Comparison of ENCODE assay signal across 8 cellular contexts in genomic region chr10:38093816-38094157, GRCh38. TPM values are rescaled to one million over a fixed set of nuclear protein-coding genes. Genes with fewer than 3 reads are reported as not detected.
DNase-seq lines count a peak whose midpoint lies in the region; ATAC-seq and TF ChIP-seq lines count a peak whose summit lies in the region.

No MANE protein-coding gene starts in this region.

- H3K36me3 ChIP-seq in Caco-2 (ENCODE audit: control insufficient read depth, insufficient read depth, low read length): no peaks in the 10 kb centered on the region

- H3K4me1 ChIP-seq in Caco-2: peaks cover 9% of the 10 kb centered on the region; the same call in 1 of the 2 replicates

- no peaks in the 10 kb centered on the region for H3K27me3 ChIP-seq in Caco-2 (replicated peaks; ENCODE audit: control insufficient read depth, insufficient read depth, low read length)

- BruUV-seq in Caco-2 (replicated peaks; lab: Mats Ljungman, UMichigan): TSS peak; percentile 94

- DNase-seq in Caco-2 (peak in 1 of 2 experiments; percentile 46), natural killer cell (no peak), COLO668 (lab: John Stamatoyannopoulos, UW; ENCODE audit: unreplicated experiment) (no peak), HuH-7 (ENCODE audit: low spot score) (no peak), NCI-H510A treated with DMSO at 0.1 percent for 48 hours (lab: John Stamatoyannopoulos, UW) (no peak)

- H3K9me3 Mint-ChIP-seq in Caco-2 (ENCODE audit: unreplicated experiment) (no peaks in the 10 kb centered on the region), IgD-negative memory B cell (peaks cover 0 to 9% (median 0%) of the 10 kb centered on the region in 3 donors), natural killer cell (no peaks in the 10 kb centered on the region)
- H3K9me3 Mint-ChIP-seq in dendritic cell treated with granulocyte-macrophage colony-stimulating factor and Interleukin-4, amounts not matched to agents 40 ng/mL and 50 ng/mL, for 4 days: peaks cover under 1% of the 10 kb centered on the region

- H3K36me3 Mint-ChIP-seq in Caco-2 (ENCODE audit: insufficient read depth, unreplicated experiment) (peaks cover 30% of the 10 kb centered on the region), IgD-negative memory B cell (peaks cover 15% of the 10 kb centered on the region), natural killer cell (peaks cover 11% of the 10 kb centered on the region)
- H3K36me3 Mint-ChIP-seq in dendritic cell treated with granulocyte-macrophage colony-stimulating factor and Interleukin-4, amounts not matched to agents 40 ng/mL and 50 ng/mL, for 4 days (ENCODE audit: low read depth): peaks cover 53% of the 10 kb centered on the region

- intact Hi-C loops in Caco-2 (cut with micrococcal nuclease; ENCODE audit: unreplicated experiment) (loop anchor here (1.0 to 10.0 kb wide), 4 partner anchors 83 to 261 kb away; partner anchors contain the start of genes ZNF248, ZNF25 and ZNF33A), natural killer cell (cut with micrococcal nuclease) (loop anchor here (1.0 kb wide), 2 partner anchors 83 to 117 kb away; partner anchors contain the start of genes ZNF25 and ZNF33A)
- intact Hi-C loops in dendritic cell treated with granulocyte-macrophage colony-stimulating factor and Interleukin-4, amounts not matched to agents 40 ng/mL and 50 ng/mL, for 4 days (cut with micrococcal nuclease): loop anchor here (1.0 to 2.0 kb wide), 4 partner anchors 55 to 236 kb away; partner anchors contain the start of genes ZNF248, ZNF25 and ZNF33A

- CTCF ChIA-PET in Caco-2 (lab: Charles Lee): no interaction called here

- H3K4me3 ChIP-seq in Caco-2 (ENCODE audit: low read depth, low read length): peak overlapping the region; percentile 99

- H3K4me1 Mint-ChIP-seq in Caco-2 (ENCODE audit: low read depth, unreplicated experiment) (peaks cover 7% of the 10 kb centered on the region), IgD-negative memory B cell (peaks cover 16 to 18% (median 18%) of the 10 kb centered on the region in 3 donors), natural killer cell (peaks cover 31 to 32% of the 10 kb centered on the region in 2 donors)
- H3K4me1 Mint-ChIP-seq in dendritic cell treated with granulocyte-macrophage colony-stimulating factor and Interleukin-4, amounts not matched to agents 40 ng/mL and 50 ng/mL, for 4 days (ENCODE audit: low read depth): peaks cover 25% of the 10 kb centered on the region

- peak overlapping the region; percentile 88 for H3K27ac Mint-ChIP-seq in Caco-2 (ENCODE audit: unreplicated experiment)
- peak overlapping the region; percentile 36 to 96 (median 94) for H3K27ac Mint-ChIP-seq in IgD-negative memory B cell
- peak overlapping the region; percentile 93 for H3K27ac Mint-ChIP-seq in dendritic cell treated with granulocyte-macrophage colony-stimulating factor and Interleukin-4, amounts not matched to agents 40 ng/mL and 50 ng/mL, for 4 days
- H3K27ac Mint-ChIP-seq in natural killer cell: peak overlapping the region; percentile 90 to 93

- peak; percentile 14 for ATAC-seq in GM21529 (IDR thresholded peaks at IDR 0.05; ENCODE audit: unreplicated experiment)
- ATAC-seq in natural killer cell: peak; percentile 0 to 2 (median 0)

- H3K27me3 Mint-ChIP-seq in Caco-2 (ENCODE audit: insufficient read depth, unreplicated experiment) (no peaks in the 10 kb centered on the region), IgD-negative memory B cell (no peaks in the 10 kb centered on the region), natural killer cell (ENCODE audit: low read depth in 2 of 2) (no peaks in the 10 kb centered on the region)
- H3K27me3 Mint-ChIP-seq in dendritic cell treated with granulocyte-macrophage colony-stimulating factor and Interleukin-4, amounts not matched to agents 40 ng/mL and 50 ng/mL, for 4 days: no peaks in the 10 kb centered on the region

- POLR2A ChIA-PET in Caco-2 (lab: Charles Lee): interaction anchor here (0.7 kb wide), 1 partner anchor 84 kb away, joined by 3 read pairs; no protein-coding TSS in a partner anchor

- TF ChIP-seq CTCF in Caco-2 (IDR thresholded peaks at IDR 0.05; ENCODE audit: insufficient read depth in 1 of 2, low read depth in 1 of 2, low read length in 1 of 2, severe bottlenecking in 1 of 2, unreplicated experiment in 1 of 2) (no peak), natural killer cell (IDR thresholded peaks at IDR 0.05) (no peak)

- H3K9me3 ChIP-seq in Caco-2: no peaks in the 10 kb centered on the region

- H3K4me3 Mint-ChIP-seq in Caco-2 (ENCODE audit: unreplicated experiment): peak overlapping the region; percentile 86
- H3K4me3 Mint-ChIP-seq in IgD-negative memory B cell: peak overlapping the region; percentile 92 to 95 (median 93)
- H3K4me3 Mint-ChIP-seq in dendritic cell treated with granulocyte-macrophage colony-stimulating factor and Interleukin-4, amounts not matched to agents 40 ng/mL and 50 ng/mL, for 4 days: peak overlapping the region; percentile 90
- peak overlapping the region; percentile 95 for H3K4me3 Mint-ChIP-seq in natural killer cell

RNA-seq across cellular contexts. Expression of gene ZNF37A, which starts 0.3 kb away (rescaled TPM):
- 14.0 and 15.1 TPM in 2 replicates for total RNA-seq in Caco-2 (2022)
- polyA plus RNA-seq in IgD-negative memory B cell: 6.2 TPM
- total RNA-seq in natural killer cell: 10 to 100 TPM; 11.3 to 22.2 (median 19.5) TPM
